ENCODE assay signal across 44 cellular contexts in the genomic region with DNA sequence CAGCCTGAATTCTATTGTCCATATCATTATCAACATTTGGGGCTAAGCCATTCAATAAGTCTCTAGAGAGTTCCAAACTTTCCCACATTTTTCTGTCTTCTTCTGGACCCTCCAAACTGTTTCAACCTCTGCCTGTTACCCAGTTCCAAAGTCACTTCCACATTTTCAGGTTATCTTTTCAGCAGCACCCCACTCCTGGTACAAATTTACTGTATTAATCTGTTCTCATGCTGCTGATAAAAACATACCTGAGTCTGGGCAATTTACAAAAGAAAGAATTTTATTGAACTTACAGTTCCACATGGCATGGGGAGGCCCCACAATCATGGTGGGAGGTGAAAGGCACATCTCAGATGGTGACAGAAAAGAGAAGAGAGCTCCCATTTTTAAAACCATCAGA. TPM values are rescaled to one million over a fixed set of nuclear protein-coding genes. Genes with fewer than 3 reads are reported as not detected.
"Had no signal": no experiment of that assay in that cellular context is flagged by ENCODE, and none has a peak within 500 bp of the region (broad histone marks: within the 10 kb centered on the region; RNA-seq: fewer than 3 reads in every experiment).

No MANE protein-coding gene starts in this region.

- FAIRE-seq: astrocyte, bronchial epithelial cell had no signal

- H3K4me3 Mint-ChIP-seq: activated naive CD4-positive, alpha-beta T cell treated with anti-CD3 and anti-CD28 coated beads for 36 hours; activated naive CD4-positive, alpha-beta T cell treated with anti-CD3 and anti-CD28 coated beads, Interleukin-2, amount 10 ng/mL, durations not matched to agents 7 days and 5 days; activated naive CD4-positive, alpha-beta T cell treated with anti-CD3 and anti-CD28 coated beads, Interleukin-2, amount 50 U/mL, for 24 hours; activated naive CD8-positive, alpha-beta T cell; activated naive CD8-positive, alpha-beta T cell treated with anti-CD3 and anti-CD28 coated beads for 36 hours; activated naive CD8-positive, alpha-beta T cell treated with anti-CD3 and anti-CD28 coated beads, Interleukin-2, amount 10 ng/mL, durations not matched to agents 7 days and 5 days; activated naive CD8-positive, alpha-beta T cell treated with anti-CD3 and anti-CD28 coated beads, Interleukin-2, amount 50 U/mL, for 24 hours; activated T-cell treated with anti-CD3 and anti-CD28 coated beads, Interleukin-2, amount 50 U/mL, for 24 hours; activated T-cell treated with anti-CD3 and anti-CD28 coated beads, Interleukin-2, amount 50 U/mL, for 4 hours; activated T-cell treated with anti-CD3 and anti-CD28 coated beads, Interleukin-2, amount 50 U/mL, for 72 hours; activated T-helper 1 cell treated with anti-CD3 and anti-CD28 coated beads, Interleukin-12 subunit alpha, Interleukin-12 subunit beta, Interleukin-2, Interleukin-4 antibody, amounts not matched to agents 30 ng/mL and 10 ng/mL and 1 ng/mL, durations not matched to agents 14 hours and 24 hours and 36 hours; activated T-helper 17 cell treated with anti-CD3 and anti-CD28 coated beads, Interleukin-2, amount 50 U/mL, for 72 hours; brain; central memory CD8-positive, alpha-beta T cell had no signal

- ATAC-seq: activated naive CD4-positive, alpha-beta T cell treated with anti-CD3 and anti-CD28 coated beads, Interleukin-2, amount 50 U/mL, for 72 hours; activated naive CD8-positive, alpha-beta T cell treated with anti-CD3 and anti-CD28 coated beads, Interleukin-2, amount 50 U/mL, for 24 hours; activated T-cell treated with anti-CD3 and anti-CD28 coated beads, Interleukin-2, amount 50 U/mL, for 4 hours; activated T-cell treated with anti-CD3 and anti-CD28 coated beads, Interleukin-2, amount 50 U/mL, for 72 hours; activated T-helper 17 cell treated with anti-CD3 and anti-CD28 coated beads, Interleukin-2, amount 50 U/mL, for 72 hours; body of pancreas had no signal

- DNase-seq: activated effector memory CD4-positive, alpha-beta T cell treated with anti-CD3 and anti-CD28 coated beads, Interleukin-2, amount 50 U/mL, for 16 hours; activated effector memory CD4-positive, alpha-beta T cell treated with Interleukin-2 at 50 U/mL for 16 hours; activated gamma-delta T cell; activated gamma-delta T cell treated with Interleukin-2 at 50 U/mL for 16 hours; activated naive CD4-positive, alpha-beta T cell; activated naive CD4-positive, alpha-beta T cell treated with anti-CD3 and anti-CD28 coated beads for 36 hours; activated naive CD4-positive, alpha-beta T cell treated with anti-CD3 and anti-CD28 coated beads, Interleukin-2, amount 10 ng/mL, durations not matched to agents 7 days and 5 days; activated naive CD4-positive, alpha-beta T cell treated with anti-CD3 and anti-CD28 coated beads, Interleukin-2, amount 50 U/mL, for 16 hours; activated naive CD4-positive, alpha-beta T cell treated with Interleukin-2 at 50 U/mL for 16 hours; activated naive CD8-positive, alpha-beta T cell treated with anti-CD3 and anti-CD28 coated beads for 36 hours; activated naive CD8-positive, alpha-beta T cell treated with anti-CD3 and anti-CD28 coated beads, Interleukin-2, amount 10 ng/mL, durations not matched to agents 7 days and 5 days; activated naive CD8-positive, alpha-beta T cell treated with anti-CD3 and anti-CD28 coated beads, Interleukin-2, amount 50 U/mL, for 24 hours; activated T-cell treated with anti-CD3 and anti-CD28 coated beads, Interleukin-2, amount 50 U/mL, for 1 hour; activated T-cell treated with anti-CD3 and anti-CD28 coated beads, Interleukin-2, amount 50 U/mL, for 24 hours; activated T-cell treated with anti-CD3 and anti-CD28 coated beads, Interleukin-2, amount 50 U/mL, for 4 hours; activated T-cell treated with anti-CD3 and anti-CD28 coated beads, Interleukin-2, amount 50 U/mL, for 48 hours; activated T-cell treated with anti-CD3 and anti-CD28 coated beads, Interleukin-2, amount 50 U/mL, for 72 hours; adrenal gland; amniotic stem cell; amygdala; anterior cingulate cortex; aorta; body of pancreas; brain microvascular endothelial cell; caudate nucleus; central memory CD4-positive, alpha-beta T cell; cerebellar nuclear complex had no signal

- H3K4me1 Mint-ChIP-seq: activated naive CD4-positive, alpha-beta T cell treated with anti-CD3 and anti-CD28 coated beads, Interleukin-2, amount 10 ng/mL, durations not matched to agents 7 days and 5 days; activated naive CD4-positive, alpha-beta T cell treated with anti-CD3 and anti-CD28 coated beads, Interleukin-2, amount 50 U/mL, for 24 hours; activated naive CD8-positive, alpha-beta T cell treated with anti-CD3 and anti-CD28 coated beads for 36 hours; activated naive CD8-positive, alpha-beta T cell treated with anti-CD3 and anti-CD28 coated beads, Interleukin-2, amount 10 ng/mL, durations not matched to agents 7 days and 5 days; activated naive CD8-positive, alpha-beta T cell treated with anti-CD3 and anti-CD28 coated beads, Interleukin-2, amount 50 U/mL, for 24 hours; activated T-helper 17 cell treated with anti-CD3 and anti-CD28 coated beads, Interleukin-2, amount 50 U/mL, for 72 hours; brain; central memory CD8-positive, alpha-beta T cell had no signal

- H3K27me3 Mint-ChIP-seq: activated naive CD4-positive, alpha-beta T cell treated with anti-CD3 and anti-CD28 coated beads, Interleukin-2, amount 10 ng/mL, durations not matched to agents 7 days and 5 days; activated naive CD4-positive, alpha-beta T cell treated with anti-CD3 and anti-CD28 coated beads, Interleukin-2, amount 50 U/mL, for 24 hours; activated naive CD8-positive, alpha-beta T cell; activated naive CD8-positive, alpha-beta T cell treated with anti-CD3 and anti-CD28 coated beads for 36 hours; activated naive CD8-positive, alpha-beta T cell treated with anti-CD3 and anti-CD28 coated beads, Interleukin-2, amount 10 ng/mL, durations not matched to agents 7 days and 5 days; activated naive CD8-positive, alpha-beta T cell treated with anti-CD3 and anti-CD28 coated beads, Interleukin-2, amount 50 U/mL, for 24 hours; activated T-cell treated with anti-CD3 and anti-CD28 coated beads, Interleukin-2, amount 50 U/mL, for 24 hours; activated T-helper 17 cell treated with anti-CD3 and anti-CD28 coated beads, Interleukin-2, amount 50 U/mL, for 72 hours; central memory CD8-positive, alpha-beta T cell had no signal

- H3K36me3 ChIP-seq: adrenal gland, ascending aorta, brain microvascular endothelial cell, breast epithelium, cardiac muscle cell had no signal

- H3K36me3 Mint-ChIP-seq: activated naive CD4-positive, alpha-beta T cell treated with anti-CD3 and anti-CD28 coated beads, Interleukin-2, amount 10 ng/mL, durations not matched to agents 7 days and 5 days; activated naive CD4-positive, alpha-beta T cell treated with anti-CD3 and anti-CD28 coated beads, Interleukin-2, amount 50 U/mL, for 24 hours; activated naive CD8-positive, alpha-beta T cell; activated naive CD8-positive, alpha-beta T cell treated with anti-CD3 and anti-CD28 coated beads for 36 hours; activated naive CD8-positive, alpha-beta T cell treated with anti-CD3 and anti-CD28 coated beads, Interleukin-2, amount 10 ng/mL, durations not matched to agents 7 days and 5 days; brain had no signal

- H3K9me3 ChIP-seq: adrenal gland had no signal

- H3K27ac Mint-ChIP-seq: activated naive CD4-positive, alpha-beta T cell treated with anti-CD3 and anti-CD28 coated beads for 36 hours; activated naive CD4-positive, alpha-beta T cell treated with anti-CD3 and anti-CD28 coated beads, Interleukin-2, amount 10 ng/mL, durations not matched to agents 7 days and 5 days; activated naive CD4-positive, alpha-beta T cell treated with anti-CD3 and anti-CD28 coated beads, Interleukin-2, amount 50 U/mL, for 24 hours; activated naive CD4-positive, alpha-beta T cell treated with anti-CD3 and anti-CD28 coated beads, Interleukin-2, amount 50 U/mL, for 72 hours; activated naive CD8-positive, alpha-beta T cell; activated naive CD8-positive, alpha-beta T cell treated with anti-CD3 and anti-CD28 coated beads for 36 hours; activated naive CD8-positive, alpha-beta T cell treated with anti-CD3 and anti-CD28 coated beads, Interleukin-2, amount 10 ng/mL, durations not matched to agents 7 days and 5 days; activated naive CD8-positive, alpha-beta T cell treated with anti-CD3 and anti-CD28 coated beads, Interleukin-2, amount 50 U/mL, for 24 hours; activated T-cell treated with anti-CD3 and anti-CD28 coated beads, Interleukin-2, amount 50 U/mL, for 24 hours; activated T-cell treated with anti-CD3 and anti-CD28 coated beads, Interleukin-2, amount 50 U/mL, for 72 hours; activated T-helper 1 cell treated with anti-CD3 and anti-CD28 coated beads, Interleukin-12 subunit alpha, Interleukin-12 subunit beta, Interleukin-2, Interleukin-4 antibody, amounts not matched to agents 30 ng/mL and 10 ng/mL and 1 ng/mL, durations not matched to agents 14 hours and 24 hours and 36 hours; activated T-helper 17 cell treated with anti-CD3 and anti-CD28 coated beads, Interleukin-2, amount 50 U/mL, for 72 hours; activated T-helper 2 cell treated with anti-CD3 and anti-CD28 coated beads, Interferon-gamma antibody, Interleukin-2, Interleukin-4, amounts not matched to agents 10 μg/mL and 5 μg/mL and 100 μg/mL, durations not matched to agents 14 hours and 24 hours and 36 hours; brain had no signal

- H3K4me3 ChIP-seq: adrenal gland, ascending aorta, body of pancreas, breast epithelium, cardiac muscle cell had no signal

- H3K4me1 ChIP-seq: adrenal gland, ascending aorta, body of pancreas, breast epithelium had no signal

- H3K27ac ChIP-seq: adrenal gland, ascending aorta, body of pancreas, brain microvascular endothelial cell, breast epithelium, cardiac muscle cell had no signal

- H3K27me3 ChIP-seq: adrenal gland, ascending aorta, body of pancreas, brain microvascular endothelial cell, breast epithelium, cardiac muscle cell had no signal

RNA-seq across cellular contexts. Expression of gene OR5AK2, which starts 5.8 kb away (rescaled TPM):
- total RNA-seq: activated naive CD4-positive, alpha-beta T cell treated with anti-CD3 and anti-CD28 coated beads for 36 hours; activated naive CD4-positive, alpha-beta T cell treated with anti-CD3 and anti-CD28 coated beads, Interleukin-2, amount 50 U/mL, for 72 hours; activated naive CD8-positive, alpha-beta T cell treated with anti-CD3 and anti-CD28 coated beads for 36 hours; activated naive CD8-positive, alpha-beta T cell treated with anti-CD3 and anti-CD28 coated beads, Interleukin-2, amount 10 ng/mL, durations not matched to agents 7 days and 5 days; activated T-cell treated with anti-CD3 and anti-CD28 coated beads, Interleukin-2, amount 50 U/mL, for 4 hours; activated T-cell treated with anti-CD3 and anti-CD28 coated beads, Interleukin-2, amount 50 U/mL, for 72 hours; activated T-helper 1 cell treated with anti-CD3 and anti-CD28 coated beads, Interleukin-12 subunit alpha, Interleukin-12 subunit beta, Interleukin-2, Interleukin-4 antibody, amounts not matched to agents 30 ng/mL and 10 ng/mL and 1 ng/mL, durations not matched to agents 14 hours and 24 hours and 36 hours; activated T-helper 17 cell treated with anti-CD3 and anti-CD28 coated beads, Interleukin-2, amount 50 U/mL, for 72 hours; activated T-helper 2 cell treated with anti-CD3 and anti-CD28 coated beads, Interferon-gamma antibody, Interleukin-2, Interleukin-4, amounts not matched to agents 10 μg/mL and 5 μg/mL and 100 μg/mL, durations not matched to agents 14 hours and 24 hours and 36 hours; adrenal gland; aorta; ascending aorta; astrocyte; body of pancreas; breast epithelium; bronchial epithelial cell; cardiac muscle cell; cardiac septum; cerebellum; chondrocyte had no signal
- polyA plus RNA-seq: adipose tissue, adrenal gland, aorta, cardiac muscle cell had no signal
